Comparison of ENCODE assay signal across 14 cellular contexts in genomic region chr12:45660330-45660729, GRCh38.
DNase-seq lines count a peak whose midpoint lies in the region; ATAC-seq, FAIRE-seq and TF ChIP-seq lines count a peak whose summit lies in the region.
"Had no signal": no experiment of that assay in that cellular context is flagged by ENCODE, and none has a peak within 500 bp of the region (broad histone marks: within the 10 kb centered on the region; RNA-seq: fewer than 3 reads in every experiment).

No MANE protein-coding gene starts in this region.

- peak overlapping the region in 1 of 2 donors; percentile 86 for H3K27ac Mint-ChIP-seq in natural killer cell treated with Interleukin-12 subunit alpha and Interleukin-12 subunit beta and Interleukin-15 and Interleukin-18, amount 100 ng/mL, for 72 hours
- H3K27ac Mint-ChIP-seq in natural killer cell: no peak overlapping the region
- H3K27ac Mint-ChIP-seq: B cell had no signal

- H3K4me3 Mint-ChIP-seq in natural killer cell treated with Interleukin-12 subunit alpha and Interleukin-12 subunit beta and Interleukin-15 and Interleukin-18, amount 100 ng/mL, for 72 hours: peak overlapping the region; percentile 3
- H3K4me3 Mint-ChIP-seq in natural killer cell: no peak overlapping the region
- H3K4me3 Mint-ChIP-seq: B cell had no signal

- no peaks in the 10 kb centered on the region for H3K9me3 ChIP-seq in RWPE2 (ENCODE audit: severe bottlenecking)
- H3K9me3 ChIP-seq: ovary had no signal

- peak; percentile 66 for FAIRE-seq in urothelium cell line (lab: Jason Lieb, UNC)

- CTCF ChIA-PET in GM10248 (lab: Yijun Ruan, JAX): interaction anchor here (1.4 kb wide), 1 partner anchor 10 kb away, joined by 3 read pairs; no protein-coding TSS in a partner anchor

- ATAC-seq in natural killer cell treated with Interleukin-12 subunit alpha and Interleukin-12 subunit beta and Interleukin-15 and Interleukin-18, amount 100 ng/mL, for 72 hours: no peak
- ATAC-seq in natural killer cell (no peak), RWPE2 (ENCODE audit: low read depth) (peak; percentile 96)

- H3K4me3 ChIP-seq in RWPE2 (ENCODE audit: severe bottlenecking) (no peak overlapping the region), fibroblast of mammary gland (ENCODE audit: control insufficient read depth, low read depth, low read length) (no peak overlapping the region)
- H3K4me3 ChIP-seq: ovary, SK-N-MC had no signal

- no peaks in the 10 kb centered on the region for H3K27me3 Mint-ChIP-seq in natural killer cell treated with Interleukin-12 subunit alpha and Interleukin-12 subunit beta and Interleukin-15 and Interleukin-18, amount 100 ng/mL, for 72 hours
- peaks cover 6 to 9% of the 10 kb centered on the region in 2 donors for H3K27me3 Mint-ChIP-seq in natural killer cell (ENCODE audit: low read depth in 2 of 2)

- POLR2A ChIA-PET in GM10248 (lab: Yijun Ruan, JAX): no interaction called here

- no peaks in the 10 kb centered on the region for H3K27me3 ChIP-seq in RWPE2 (ENCODE audit: insufficient read depth, poor library complexity, severe bottlenecking)
- H3K27me3 ChIP-seq: ovary had no signal

- no peaks in the 10 kb centered on the region for H3K4me1 ChIP-seq in RWPE2 (ENCODE audit: insufficient read depth, poor library complexity, severe bottlenecking)

- H3K27ac ChIP-seq in RWPE2 (ENCODE audit: poor library complexity, severe bottlenecking): no peak overlapping the region
- H3K27ac ChIP-seq: ovary, SK-N-MC had no signal

- no peaks in the 10 kb centered on the region for H3K36me3 ChIP-seq in RWPE2 (ENCODE audit: low read depth)
- H3K36me3 ChIP-seq: ovary had no signal

- no peak for TF ChIP-seq CTCF in natural killer cell (IDR thresholded peaks at IDR 0.05)
- TF ChIP-seq CTCF in RWPE2 (IDR thresholded peaks at IDR 0.05; ENCODE audit: poor library complexity, severe bottlenecking): no peak
- TF ChIP-seq CTCF in fibroblast of mammary gland (conservative IDR thresholded peaks at IDR 0.05; ENCODE audit: control insufficient read depth, insufficient read depth, low read depth, low read length): no peak
- TF ChIP-seq CTCF in GM10248 (IDR thresholded peaks at IDR 0.05; ENCODE audit: control extremely low read depth, extremely low read depth, low read depth, missing control alignments): no peak

- peaks cover 37% of the 10 kb centered on the region for H3K36me3 Mint-ChIP-seq in natural killer cell treated with Interleukin-12 subunit alpha and Interleukin-12 subunit beta and Interleukin-15 and Interleukin-18, amount 100 ng/mL, for 72 hours
- no peaks in the 10 kb centered on the region for H3K36me3 Mint-ChIP-seq in natural killer cell

- intact Hi-C loops in natural killer cell (cut with micrococcal nuclease): no loop called here

- H3K4me1 Mint-ChIP-seq in natural killer cell treated with Interleukin-12 subunit alpha and Interleukin-12 subunit beta and Interleukin-15 and Interleukin-18, amount 100 ng/mL, for 72 hours (ENCODE audit: low read depth in 2 of 2): peaks cover 43 to 50% of the 10 kb centered on the region in 2 donors
- peaks cover 0 to 13% of the 10 kb centered on the region in 2 donors for H3K4me1 Mint-ChIP-seq in natural killer cell

- peaks cover 13% of the 10 kb centered on the region for H3K9me3 Mint-ChIP-seq in natural killer cell treated with Interleukin-12 subunit alpha and Interleukin-12 subunit beta and Interleukin-15 and Interleukin-18, amount 100 ng/mL, for 72 hours
- no peaks in the 10 kb centered on the region for H3K9me3 Mint-ChIP-seq in natural killer cell

- no peak for DNase-seq in natural killer cell treated with Interleukin-12 subunit alpha and Interleukin-12 subunit beta and Interleukin-15 and Interleukin-18, amount 100 ng/mL, for 72 hours (ENCODE audit: low spot score)
- DNase-seq in natural killer cell (no peak), RWPE2 (ENCODE audit: low spot score) (peak; percentile 57), fibroblast of mammary gland (ENCODE audit: low read depth) (peak; percentile 82), urothelium cell line (ENCODE audit: low spot score) (peak; percentile 77), GM10248 (ENCODE audit: extremely low spot score) (no peak), ureter (ENCODE audit: low spot score) (no peak)
- no peak for DNase-seq in activated CD4-positive, alpha-beta T cell treated with anti-CD3 and anti-CD28 coated beads for 1 hour
- DNase-seq: activated CD4-positive, alpha-beta T cell treated with anti-CD3 and anti-CD28 coated beads, Interleukin-2, amount 50 U/mL, for 4 hours; left cardiac atrium; NCI-H345 had no signal

Comparison
In these comparisons a context has a peak if more than half of its experiments do, and no peak if none do; other contexts are left out.
1. DNase-seq: peak in RWPE2 (single experiment), fibroblast of mammary gland (single experiment) and urothelium cell line (single experiment); none in natural killer cell treated with Interleukin-12 subunit alpha and Interleukin-12 subunit beta and Interleukin-15 and Interleukin-18, amount 100 ng/mL, for 72 hours (single experiment), natural killer cell (single experiment), GM10248 (single experiment), activated CD4-positive, alpha-beta T cell treated with anti-CD3 and anti-CD28 coated beads for 1 hour (single experiment) and ureter (single experiment).